12 cellular contexts compared by ENCODE assay signal in the genomic region with DNA sequence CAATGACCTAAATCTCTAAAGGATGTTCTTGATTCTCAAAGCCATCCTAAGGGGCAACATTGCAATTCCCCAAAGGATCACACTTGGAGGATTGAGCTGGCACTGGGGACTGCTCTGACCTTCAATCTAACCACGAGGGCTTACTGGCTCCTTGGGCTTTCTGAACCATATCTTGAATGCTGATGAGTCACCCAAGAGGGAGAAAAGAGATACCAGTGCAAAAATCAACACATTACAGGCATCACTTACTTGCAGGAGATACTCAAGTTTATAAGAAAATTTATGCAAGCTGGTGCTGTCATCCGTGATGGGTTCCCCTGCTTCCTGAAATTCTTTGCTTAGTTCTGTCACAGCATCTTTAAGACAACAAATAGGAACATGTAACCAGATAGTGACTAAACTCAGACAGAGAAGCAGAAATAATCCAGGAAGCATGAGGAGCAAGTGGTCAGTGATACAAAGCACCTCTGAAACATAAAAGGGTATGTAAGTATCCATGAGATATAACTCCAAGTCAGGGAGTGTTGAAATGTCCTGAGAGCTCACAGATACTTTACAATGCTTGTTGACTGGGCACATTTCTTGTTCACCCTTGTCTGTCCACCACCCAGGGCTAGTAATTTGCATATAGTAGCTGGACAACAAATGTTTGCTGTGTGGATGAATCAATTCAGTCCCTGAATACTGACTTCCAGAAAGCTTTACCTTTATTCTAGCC. TPM values are rescaled to one million over a fixed set of nuclear protein-coding genes. Genes with fewer than 3 reads are reported as not detected.
A peak's percentile ranks its signal among the peaks of the same experiment; 100 is the strongest.
DNase-seq lines count a peak whose midpoint lies in the region; FAIRE-seq and TF ChIP-seq lines count a peak whose summit lies in the region.
"Had no signal": no experiment of that assay in that cellular context is flagged by ENCODE, and none has a peak within 500 bp of the region (broad histone marks: within the 10 kb centered on the region; RNA-seq: fewer than 3 reads in every experiment).

No MANE protein-coding gene starts in this region.

- no peaks in the 10 kb centered on the region for H3K27me3 Mint-ChIP-seq in activated T-helper 2 cell treated with anti-CD3 and anti-CD28 coated beads, Interferon-gamma antibody, Interleukin-2, Interleukin-4, amounts not matched to agents 10 μg/mL and 5 μg/mL and 100 μg/mL, durations not matched to agents 14 hours and 24 hours and 36 hours (ENCODE audit: low read depth)
- H3K27me3 Mint-ChIP-seq: dendritic cell treated with granulocyte-macrophage colony-stimulating factor and Interleukin-4, amounts not matched to agents 40 ng/mL and 50 ng/mL, for 4 days had no signal

- peaks cover 81% of the 10 kb centered on the region for H3K36me3 Mint-ChIP-seq in activated T-helper 2 cell treated with anti-CD3 and anti-CD28 coated beads, Interferon-gamma antibody, Interleukin-2, Interleukin-4, amounts not matched to agents 10 μg/mL and 5 μg/mL and 100 μg/mL, durations not matched to agents 14 hours and 24 hours and 36 hours (ENCODE audit: low read depth)

- no peak overlapping the region for H3K27ac ChIP-seq in testis

- 51 to 61% methylated on average over 2 of the region's 2 CpGs for WGBS in testis, 2 donors

- H3K9me3 ChIP-seq in testis, result no peaks in the 10 kb centered on the region

- H3K36me3 ChIP-seq in testis (ENCODE audit: low read depth, missing control alignments), result no peaks in the 10 kb centered on the region

- H3K4me3 Mint-ChIP-seq in activated T-helper 2 cell treated with anti-CD3 and anti-CD28 coated beads, Interferon-gamma antibody, Interleukin-2, Interleukin-4, amounts not matched to agents 10 μg/mL and 5 μg/mL and 100 μg/mL, durations not matched to agents 14 hours and 24 hours and 36 hours (ENCODE audit: low read depth), result peak overlapping the region; percentile 60
- H3K4me3 Mint-ChIP-seq: dendritic cell treated with granulocyte-macrophage colony-stimulating factor and Interleukin-4, amounts not matched to agents 40 ng/mL and 50 ng/mL, for 4 days had no signal

- in situ Hi-C loops in Caki2 (cut with HindIII; ENCODE audit: low pct_unique_long_range_greater_than_20kb, low sequenced_read_pairs), result no loop called here

- no peak for TF ChIP-seq CTCF in testis (IDR thresholded peaks at IDR 0.05)

- peaks cover 15% of the 10 kb centered on the region for H3K4me1 ChIP-seq in testis

- H3K4me3 ChIP-seq in testis, result no peak overlapping the region

- H3K4me1 Mint-ChIP-seq in activated T-helper 2 cell treated with anti-CD3 and anti-CD28 coated beads, Interferon-gamma antibody, Interleukin-2, Interleukin-4, amounts not matched to agents 10 μg/mL and 5 μg/mL and 100 μg/mL, durations not matched to agents 14 hours and 24 hours and 36 hours (ENCODE audit: low read depth), result peaks cover 61% of the 10 kb centered on the region

- H3K9me3 Mint-ChIP-seq in activated T-helper 2 cell treated with anti-CD3 and anti-CD28 coated beads, Interferon-gamma antibody, Interleukin-2, Interleukin-4, amounts not matched to agents 10 μg/mL and 5 μg/mL and 100 μg/mL, durations not matched to agents 14 hours and 24 hours and 36 hours, result peaks cover 4% of the 10 kb centered on the region
- H3K9me3 Mint-ChIP-seq: dendritic cell treated with granulocyte-macrophage colony-stimulating factor and Interleukin-4, amounts not matched to agents 40 ng/mL and 50 ng/mL, for 4 days had no signal

- no peak for FAIRE-seq in GM12892 (lab: Jason Lieb, UNC)

- no peaks in the 10 kb centered on the region for H3K27me3 ChIP-seq in testis

- intact Hi-C loops in activated T-helper 2 cell treated with anti-CD3 and anti-CD28 coated beads, Interferon-gamma antibody, Interleukin-2, Interleukin-4, amounts not matched to agents 10 μg/mL and 5 μg/mL and 100 μg/mL, durations not matched to agents 14 hours and 24 hours and 36 hours (cut with micrococcal nuclease), result loop anchor here (1.0 to 2.0 kb wide), 4 partner anchors 12 to 38 kb away; a partner anchor contains a TSS
- intact Hi-C loops in testis (cut with DNase I; ENCODE audit: low total_unique reads), result no loop called here

- H3K27ac Mint-ChIP-seq in activated T-helper 2 cell treated with anti-CD3 and anti-CD28 coated beads, Interferon-gamma antibody, Interleukin-2, Interleukin-4, amounts not matched to agents 10 μg/mL and 5 μg/mL and 100 μg/mL, durations not matched to agents 14 hours and 24 hours and 36 hours, result peak overlapping the region; percentile 91
- H3K27ac Mint-ChIP-seq: dendritic cell treated with granulocyte-macrophage colony-stimulating factor and Interleukin-4, amounts not matched to agents 40 ng/mL and 50 ng/mL, for 4 days had no signal

- TF ChIP-seq POLR2A in testis (IDR thresholded peaks at IDR 0.05), result no peak
- no peak for TF ChIP-seq POLR2A in GM12892 (IDR thresholded peaks at IDR 0.05; ENCODE audit: low read depth, low read length)

- peak; percentile 38 for DNase-seq in A172 (ENCODE audit: low spot score)
- peak; percentile 86 for DNase-seq in Caki2 (ENCODE audit: low read depth)
- DNase-seq in activated T-helper 2 cell treated with anti-CD3 and anti-CD28 coated beads, Interferon-gamma antibody, Interleukin-2, Interleukin-4, amounts not matched to agents 10 μg/mL and 5 μg/mL and 100 μg/mL, durations not matched to agents 14 hours and 24 hours and 36 hours (ENCODE audit: low spot score), result no peak
- peak; percentile 63 for DNase-seq in glomerular visceral epithelial cell (ENCODE audit: extremely low spot score)
- no peak for DNase-seq in testis
- DNase-seq in COLO829 (ENCODE audit: low spot score), result no peak
- no peak for DNase-seq in GM12892 (ENCODE audit: insufficient read length)
- no peak for DNase-seq in DMS 273 (lab: John Stamatoyannopoulos, UW; ENCODE audit: unreplicated experiment)
- DNase-seq: NCI-H1105 treated with DMSO at 0.1 percent for 48 hours; NCI-H82; stimulated activated naive CD4-positive, alpha-beta T cell treated with Interleukin-2 at 50 U/mL for 16 hours had no signal

RNA-seq across cellular contexts. Expression of a gene that starts 14.1 kb away (rescaled TPM):
- 6.3 and 7.3 TPM in 2 replicates for total RNA-seq in A172 (2014; rRNA removed; shearing (Covaris generic))
- 12.0 and 23.6 TPM in 2 replicates for total RNA-seq in Caki2 (2014; rRNA removed; shearing (Covaris generic); ENCODE audit: low replicate concordance)
- 19.6 and 20.2 TPM in 2 replicates for total RNA-seq in activated T-helper 2 cell treated with anti-CD3 and anti-CD28 coated beads, Interferon-gamma antibody, Interleukin-2, Interleukin-4, amounts not matched to agents 10 μg/mL and 5 μg/mL and 100 μg/mL, durations not matched to agents 14 hours and 24 hours and 36 hours
- 10 to 100 TPM; 21.7 to 24.2 TPM for total RNA-seq in testis
- polyA plus RNA-seq in testis (ENCODE audit: insufficient read depth, low read depth, low replicate concordance), result 12.8 TPM
- polyA plus RNA-seq in GM12892 (2012; ENCODE audit: missing spikeins), result 4.5 TPM

RNA-seq across cellular contexts. Expression of a gene that starts 38.2 kb away (rescaled TPM):
- total RNA-seq in A172 (2014; rRNA removed; shearing (Covaris generic)), result not detected in 2 replicates
- not detected in 2 replicates for total RNA-seq in Caki2 (2014; rRNA removed; shearing (Covaris generic); ENCODE audit: low replicate concordance)
- total RNA-seq in activated T-helper 2 cell treated with anti-CD3 and anti-CD28 coated beads, Interferon-gamma antibody, Interleukin-2, Interleukin-4, amounts not matched to agents 10 μg/mL and 5 μg/mL and 100 μg/mL, durations not matched to agents 14 hours and 24 hours and 36 hours, result 9.3 and 10.7 TPM in 2 replicates
- under 1 TPM; 0.16 to 0.62 TPM for total RNA-seq in testis
- polyA plus RNA-seq in testis (ENCODE audit: insufficient read depth, low read depth, low replicate concordance), result 2.1 TPM
- 0.23 TPM for polyA plus RNA-seq in GM12892 (2012; ENCODE audit: missing spikeins)

RNA-seq across cellular contexts. Expression of a gene that starts 45.8 kb away (rescaled TPM):
- total RNA-seq in A172 (2014; rRNA removed; shearing (Covaris generic)), result not detected in 2 replicates
- total RNA-seq in Caki2 (2014; rRNA removed; shearing (Covaris generic); ENCODE audit: low replicate concordance), result not detected in 2 replicates
- 0.05 and 0.07 TPM in 2 replicates for total RNA-seq in activated T-helper 2 cell treated with anti-CD3 and anti-CD28 coated beads, Interferon-gamma antibody, Interleukin-2, Interleukin-4, amounts not matched to agents 10 μg/mL and 5 μg/mL and 100 μg/mL, durations not matched to agents 14 hours and 24 hours and 36 hours
- total RNA-seq in testis, result under 1 TPM; 0.06 to 0.16 TPM
- 0.34 TPM for polyA plus RNA-seq in testis (ENCODE audit: insufficient read depth, low read depth, low replicate concordance)
- 0.04 TPM for polyA plus RNA-seq in GM12892 (2012; ENCODE audit: missing spikeins)

Comparison
In these comparisons a context has a peak if more than half of its experiments do, and no peak if none do; other contexts are left out.
1. DNase-seq: peak in A172 (single experiment), Caki2 (single experiment) and glomerular visceral epithelial cell (single experiment); none in activated T-helper 2 cell treated with anti-CD3 and anti-CD28 coated beads, Interferon-gamma antibody, Interleukin-2, Interleukin-4, amounts not matched to agents 10 μg/mL and 5 μg/mL and 100 μg/mL, durations not matched to agents 14 hours and 24 hours and 36 hours (single experiment), testis (single experiment), COLO829 (single experiment), GM12892 (single experiment) and DMS 273 (single experiment).